Comparison of ENCODE assay signal across 21 cellular contexts in genomic region chr3:60764870-60765269, GRCh38.
"Had no signal": no experiment of that assay in that cellular context is flagged by ENCODE, and none has a peak within 500 bp of the region (broad histone marks: within the 10 kb centered on the region; RNA-seq: fewer than 3 reads in every experiment).

No MANE protein-coding gene starts in this region.

- H3K4me3 Mint-ChIP-seq: memory B cell; natural killer cell; stimulated activated effector memory CD8-positive, alpha-beta T cell treated with anti-CD3 and anti-CD28 coated beads, Interleukin-12 subunit alpha, Interleukin-12 subunit beta, amount 100 ng/mL, for 72 hours had no signal

- DNase-seq: effector memory CD4-positive, alpha-beta T cell; foreskin keratinocyte; heart left ventricle; kidney; natural killer cell; occipital lobe; ovary; posterior cingulate gyrus; psoas muscle; right cardiac atrium; sigmoid colon; stimulated activated CD4-positive, alpha-beta T cell treated with anti-CD3 and anti-CD28 coated beads, Interleukin-2, amount 100 ng/mL, for 24 hours; stimulated activated CD4-positive, alpha-beta T cell treated with anti-CD3 and anti-CD28 coated beads, Interleukin-4, amount 100 ng/mL, for 24 hours; stimulated activated naive CD4-positive, alpha-beta T cell treated with Interleukin-2 at 50 U/mL for 16 hours; stomach; thyroid gland; trophoblast cell had no signal

- H3K27me3 Mint-ChIP-seq: memory B cell had no signal

- H3K4me1 Mint-ChIP-seq: memory B cell; stimulated activated effector memory CD8-positive, alpha-beta T cell treated with anti-CD3 and anti-CD28 coated beads, Interleukin-12 subunit alpha, Interleukin-12 subunit beta, amount 100 ng/mL, for 72 hours had no signal

- H3K27ac Mint-ChIP-seq: memory B cell; natural killer cell; stimulated activated effector memory CD8-positive, alpha-beta T cell treated with anti-CD3 and anti-CD28 coated beads, Interleukin-12 subunit alpha, Interleukin-12 subunit beta, amount 100 ng/mL, for 72 hours had no signal

- H3K9me3 Mint-ChIP-seq: memory B cell had no signal

- H3K36me3 Mint-ChIP-seq: memory B cell; natural killer cell; stimulated activated effector memory CD8-positive, alpha-beta T cell treated with anti-CD3 and anti-CD28 coated beads, Interleukin-12 subunit alpha, Interleukin-12 subunit beta, amount 100 ng/mL, for 72 hours had no signal

- ATAC-seq: foreskin keratinocyte; gastroesophageal sphincter; heart left ventricle; left lobe of liver; natural killer cell; psoas muscle; right cardiac atrium; stimulated activated effector memory CD8-positive, alpha-beta T cell treated with anti-CD3 and anti-CD28 coated beads, Interleukin-12 subunit alpha, Interleukin-12 subunit beta, amount 100 ng/mL, for 72 hours had no signal
